ENCODE assay signal across 9 cellular contexts in genomic region chr3:11944052-11944673, GRCh38.
DNase-seq lines count a peak whose midpoint lies in the region; ATAC-seq, FAIRE-seq and TF ChIP-seq lines count a peak whose summit lies in the region.
"Had no signal": no experiment of that assay in that cellular context is flagged by ENCODE, and none has a peak within 500 bp of the region (broad histone marks: within the 10 kb centered on the region; RNA-seq: fewer than 3 reads in every experiment).

No MANE protein-coding gene starts in this region.

- H3K9me2 ChIP-seq in Karpas-422 (replicated peaks; ENCODE audit: insufficient read depth, low read length): no peaks in the 10 kb centered on the region

- no peaks in the 10 kb centered on the region for H3K4me1 Mint-ChIP-seq in astrocyte (ENCODE audit: low read depth, unreplicated experiment)
- no peaks in the 10 kb centered on the region for H3K4me1 Mint-ChIP-seq in activated CD4-positive, alpha-beta memory T cell treated with anti-CD3 and anti-CD28 coated beads, Interleukin-2, amount 10 ng/mL, durations not matched to agents 7 days and 5 days

- POLR2A ChIA-PET in activated CD4-positive, alpha-beta memory T cell treated with anti-CD3 and anti-CD28 coated beads, Interleukin-2, amount 10 ng/mL, durations not matched to agents 7 days and 5 days (lab: Charles Lee): interaction anchor here (1.0 kb wide), 1 partner anchor 12 kb away, joined by 3 read pairs; no protein-coding TSS in a partner anchor

- H3K27ac Mint-ChIP-seq in astrocyte (ENCODE audit: unreplicated experiment): no peak overlapping the region
- no peak overlapping the region for H3K27ac Mint-ChIP-seq in activated CD4-positive, alpha-beta memory T cell treated with anti-CD3 and anti-CD28 coated beads, Interleukin-2, amount 10 ng/mL, durations not matched to agents 7 days and 5 days

- ATAC-seq in HG02973 (IDR thresholded peaks at IDR 0.05; ENCODE audit: unreplicated experiment) (no peak), HG02759 (IDR thresholded peaks at IDR 0.05; ENCODE audit: unreplicated experiment) (no peak)

- no peaks in the 10 kb centered on the region for H3K27me3 ChIP-seq in Karpas-422 (ENCODE audit: low read length)
- no peaks in the 10 kb centered on the region for H3K27me3 ChIP-seq in astrocyte (ENCODE audit: insufficient read depth, low read length)
- no peaks in the 10 kb centered on the region for H3K27me3 ChIP-seq in kidney epithelial cell (ENCODE audit: control insufficient read depth, insufficient read depth, low read length)
- no peaks in the 10 kb centered on the region for H3K27me3 ChIP-seq in neuronal stem cell (ENCODE audit: control insufficient read depth in 3 of 3, insufficient read depth in 3 of 3, low read depth in 1 of 3, low read length in 3 of 3)
- H3K27me3 ChIP-seq: SJCRH30 had no signal

- TF ChIP-seq CTCF in astrocyte (IDR thresholded peaks at IDR 0.05; ENCODE audit: insufficient read depth, low read depth, low read length): peak; percentile 47
- TF ChIP-seq CTCF in kidney epithelial cell (IDR thresholded peaks at IDR 0.05; ENCODE audit: insufficient read depth, low read length, poor library complexity, severe bottlenecking): peak; percentile 72

- H3K4me3 Mint-ChIP-seq in astrocyte (ENCODE audit: unreplicated experiment): no peak overlapping the region
- no peak overlapping the region for H3K4me3 Mint-ChIP-seq in activated CD4-positive, alpha-beta memory T cell treated with anti-CD3 and anti-CD28 coated beads, Interleukin-2, amount 10 ng/mL, durations not matched to agents 7 days and 5 days

- no peak overlapping the region for H3K18ac ChIP-seq in neuronal stem cell (ENCODE audit: low read length)

- H2BK12ac ChIP-seq in neuronal stem cell (ENCODE audit: low read length): no peak overlapping the region

- H3K23ac ChIP-seq in neuronal stem cell (ENCODE audit: low read depth, low read length, poor library complexity): no peak overlapping the region

- H3K36me3 Mint-ChIP-seq in astrocyte (ENCODE audit: low read depth, unreplicated experiment): no peaks in the 10 kb centered on the region
- no peaks in the 10 kb centered on the region for H3K36me3 Mint-ChIP-seq in activated CD4-positive, alpha-beta memory T cell treated with anti-CD3 and anti-CD28 coated beads, Interleukin-2, amount 10 ng/mL, durations not matched to agents 7 days and 5 days (ENCODE audit: low read depth)

- H3K79me2 ChIP-seq in Karpas-422 (ENCODE audit: low read length): no peaks in the 10 kb centered on the region
- H3K79me2 ChIP-seq in astrocyte (ENCODE audit: insufficient read depth, low read length): no peaks in the 10 kb centered on the region

- no peak overlapping the region for H4K91ac ChIP-seq in neuronal stem cell (ENCODE audit: low read depth, low read length, poor library complexity)

- no peak overlapping the region for H3K14ac ChIP-seq in neuronal stem cell (ENCODE audit: low read length)

- no peak overlapping the region for H3K4me3 ChIP-seq in Karpas-422 (ENCODE audit: low read length)
- no peak overlapping the region for H3K4me3 ChIP-seq in astrocyte (ENCODE audit: insufficient read depth, low read depth, low read length)
- H3K4me3 ChIP-seq in kidney epithelial cell (ENCODE audit: low read depth, low read length): no peak overlapping the region
- H3K4me3 ChIP-seq in neuronal stem cell (ENCODE audit: low read length in 2 of 2): no peak overlapping the region
- H3K4me3 ChIP-seq: SJCRH30 had no signal

- H2BK5ac ChIP-seq in neuronal stem cell (ENCODE audit: low read length): no peak overlapping the region

- H2AFZ ChIP-seq in Karpas-422 (ENCODE audit: low read length): no peak overlapping the region
- no peak overlapping the region for H2AFZ ChIP-seq in astrocyte (ENCODE audit: low read depth, low read length)
- no peak overlapping the region for H2AFZ ChIP-seq in neuronal stem cell (ENCODE audit: low read length)

- no peak for FAIRE-seq in astrocyte (lab: Jason Lieb, UNC)

- H3K4me2 ChIP-seq in Karpas-422 (ENCODE audit: low read depth, low read length, poor library complexity, severe bottlenecking): no peak overlapping the region
- H3K4me2 ChIP-seq in astrocyte (ENCODE audit: low read length): no peak overlapping the region
- no peak overlapping the region for H3K4me2 ChIP-seq in neuronal stem cell (ENCODE audit: insufficient read depth, low read length, poor library complexity, severe bottlenecking)

- peaks cover 5% of the 10 kb centered on the region for H3K9me3 Mint-ChIP-seq in astrocyte (ENCODE audit: unreplicated experiment)
- peaks cover 3% of the 10 kb centered on the region for H3K9me3 Mint-ChIP-seq in activated CD4-positive, alpha-beta memory T cell treated with anti-CD3 and anti-CD28 coated beads, Interleukin-2, amount 10 ng/mL, durations not matched to agents 7 days and 5 days

- H3K9me3 ChIP-seq in Karpas-422 (ENCODE audit: low read length): no peaks in the 10 kb centered on the region
- H3K9me3 ChIP-seq in astrocyte (ENCODE audit: insufficient read depth, low read depth, low read length): no peaks in the 10 kb centered on the region
- no peaks in the 10 kb centered on the region for H3K9me3 ChIP-seq in neuronal stem cell (replicated peaks in 1 of 2; ENCODE audit: control insufficient read depth in 2 of 2, insufficient read depth in 1 of 2, low read depth in 1 of 2, low read length in 2 of 2)
- H3K9me3 ChIP-seq: SJCRH30 had no signal

- no peak overlapping the region for H3K4ac ChIP-seq in neuronal stem cell (ENCODE audit: low read length)

- H4K8ac ChIP-seq in neuronal stem cell (ENCODE audit: low read depth, low read length): no peak overlapping the region

- H4K20me1 ChIP-seq in Karpas-422 (ENCODE audit: insufficient read depth, low read depth, low read length) (no peaks in the 10 kb centered on the region), astrocyte (ENCODE audit: insufficient read depth, low read length) (no peaks in the 10 kb centered on the region)

- no CpG with 5 or more reads among the region's 7 CpGs for WGBS in neuronal stem cell (ENCODE audit: extremely low coverage in 2 of 2, insufficient read length in 2 of 2, insufficient replicate concordance in 1 of 2), 2 donors

- H2AK5ac ChIP-seq in neuronal stem cell (ENCODE audit: low read depth, low read length): no peak overlapping the region

- no peak overlapping the region for H3K9ac ChIP-seq in Karpas-422 (ENCODE audit: low read length)
- H3K9ac ChIP-seq in astrocyte (ENCODE audit: low read length): no peak overlapping the region
- no peak overlapping the region for H3K9ac ChIP-seq in neuronal stem cell (ENCODE audit: low read depth, low read length, poor library complexity)

- H3K27ac ChIP-seq in Karpas-422 (ENCODE audit: low read length) (no peak overlapping the region), astrocyte (ENCODE audit: low read depth, low read length) (no peak overlapping the region), neuronal stem cell (replicated peaks; ENCODE audit: low read length) (no peak overlapping the region)
- H3K27ac ChIP-seq: SJCRH30 had no signal

- H3K36me3 ChIP-seq in Karpas-422 (ENCODE audit: insufficient read depth, low read length) (no peaks in the 10 kb centered on the region), astrocyte (ENCODE audit: insufficient read depth, low read length) (no peaks in the 10 kb centered on the region), kidney epithelial cell (ENCODE audit: control insufficient read depth, insufficient read depth, low read length) (no peaks in the 10 kb centered on the region), neuronal stem cell (replicated peaks in 1 of 2; ENCODE audit: control insufficient read depth in 2 of 2, insufficient read depth in 2 of 2, low read length in 2 of 2) (no peaks in the 10 kb centered on the region)
- H3K36me3 ChIP-seq: SJCRH30 had no signal

- H3K79me1 ChIP-seq in neuronal stem cell (ENCODE audit: low read depth, low read length): no peaks in the 10 kb centered on the region

- no peak overlapping the region for H2BK120ac ChIP-seq in neuronal stem cell (ENCODE audit: low read depth, low read length)

- no peaks in the 10 kb centered on the region for H3K4me1 ChIP-seq in Karpas-422 (ENCODE audit: low read length)
- H3K4me1 ChIP-seq in astrocyte (ENCODE audit: insufficient read depth, low read length): no peaks in the 10 kb centered on the region
- H3K4me1 ChIP-seq in neuronal stem cell (ENCODE audit: control insufficient read depth in 2 of 2, insufficient read depth in 1 of 2, low read depth in 1 of 2, low read length in 2 of 2): no peaks in the 10 kb centered on the region
- H3K4me1 ChIP-seq: SJCRH30 had no signal

- peak; percentile 4 for DNase-seq in DMS53 treated with DMSO at 0.1 percent for 48 hours (lab: John Stamatoyannopoulos, UW; ENCODE audit: unreplicated experiment)
- DNase-seq in Karpas-422: peak; percentile 44
- no peak for DNase-seq in astrocyte (ENCODE audit: low read depth)
- no peak for DNase-seq in kidney epithelial cell (ENCODE audit: low read depth)
- DNase-seq in neuronal stem cell (ENCODE audit: low spot score): no peak
- DNase-seq in activated CD4-positive, alpha-beta memory T cell treated with anti-CD3 and anti-CD28 coated beads, Interleukin-2, amount 10 ng/mL, durations not matched to agents 7 days and 5 days: no peak

- H3K27me3 Mint-ChIP-seq in astrocyte (ENCODE audit: low read depth, unreplicated experiment): peaks cover 4% of the 10 kb centered on the region
- H3K27me3 Mint-ChIP-seq in activated CD4-positive, alpha-beta memory T cell treated with anti-CD3 and anti-CD28 coated beads, Interleukin-2, amount 10 ng/mL, durations not matched to agents 7 days and 5 days: no peaks in the 10 kb centered on the region

- CTCF ChIA-PET in activated CD4-positive, alpha-beta memory T cell treated with anti-CD3 and anti-CD28 coated beads, Interleukin-2, amount 10 ng/mL, durations not matched to agents 7 days and 5 days (lab: Charles Lee): interaction anchor here (1.3 to 1.7 kb wide), 2 partner anchors 13 to 22 kb away, joined by 3 read pairs; no protein-coding TSS in a partner anchor

- no peak overlapping the region for H2BK15ac ChIP-seq in neuronal stem cell (ENCODE audit: low read length)

Comparison
In these comparisons a context has a peak if more than half of its experiments do, and no peak if none do; other contexts are left out.
1. DNase-seq: peak in DMS53 treated with DMSO at 0.1 percent for 48 hours (single experiment) and Karpas-422 (single experiment); none in astrocyte (single experiment), kidney epithelial cell (single experiment), neuronal stem cell (single experiment) and activated CD4-positive, alpha-beta memory T cell treated with anti-CD3 and anti-CD28 coated beads, Interleukin-2, amount 10 ng/mL, durations not matched to agents 7 days and 5 days (single experiment).